In the genomic region with DNA sequence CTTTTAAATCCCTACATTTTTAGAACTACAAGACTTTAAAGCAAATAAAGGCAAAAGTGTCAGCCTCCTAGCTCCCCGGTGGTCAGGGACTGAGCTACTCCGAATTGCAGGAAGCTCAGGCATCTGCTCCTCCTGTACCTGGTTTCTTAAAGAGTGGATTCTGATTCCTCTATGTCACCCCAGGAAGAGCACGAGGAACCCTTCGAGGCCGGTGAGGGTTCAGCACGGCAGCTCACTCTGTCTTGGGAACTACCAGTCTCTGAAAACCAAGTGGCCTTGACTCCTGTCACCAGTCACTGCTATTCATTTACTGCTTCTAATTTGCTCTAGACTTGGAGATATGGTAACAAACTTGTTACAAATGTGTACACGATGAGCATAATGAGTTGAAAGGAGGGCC, we compare ENCODE assay signal across 9 cellular contexts. TPM values are rescaled to one million over a fixed set of nuclear protein-coding genes. Genes with fewer than 3 reads are reported as not detected.
DNase-seq lines count a peak whose midpoint lies in the region; ATAC-seq and TF ChIP-seq lines count a peak whose summit lies in the region.
"Had no signal": no experiment of that assay in that cellular context is flagged by ENCODE, and none has a peak within 500 bp of the region (broad histone marks: within the 10 kb centered on the region; RNA-seq: fewer than 3 reads in every experiment).

No MANE protein-coding gene starts in this region.

- no peak for TF ChIP-seq POLR2A in sigmoid colon (IDR thresholded peaks at IDR 0.05)

- peak overlapping the region; percentile 90 for H3K4me3 Mint-ChIP-seq in Calu3 (ENCODE audit: low read depth, unreplicated experiment)
- peak overlapping the region; percentile 82 for H3K4me3 Mint-ChIP-seq in activated T-helper 1 cell treated with anti-CD3 and anti-CD28 coated beads, Interleukin-12 subunit alpha, Interleukin-12 subunit beta, Interleukin-2, Interleukin-4 antibody, amounts not matched to agents 30 ng/mL and 10 ng/mL and 1 ng/mL, durations not matched to agents 14 hours and 24 hours and 36 hours
- peak overlapping the region in 1 of 5 donors; percentile 73 for H3K4me3 Mint-ChIP-seq in immature natural killer cell

- peak overlapping the region; percentile 93 to 97 (median 94) for H3K27ac ChIP-seq in sigmoid colon

- no peak for ATAC-seq in GM19023 (IDR thresholded peaks at IDR 0.05; ENCODE audit: unreplicated experiment)

- H3K9me3 ChIP-seq in sigmoid colon: no peaks in the 10 kb centered on the region

- H3K4me1 Mint-ChIP-seq in Calu3 (ENCODE audit: low read depth, unreplicated experiment) (peaks cover 63% of the 10 kb centered on the region), immature natural killer cell (peaks cover 51 to 52% of the 10 kb centered on the region in 2 donors)
- H3K4me1 Mint-ChIP-seq in activated T-helper 1 cell treated with anti-CD3 and anti-CD28 coated beads, Interleukin-12 subunit alpha, Interleukin-12 subunit beta, Interleukin-2, Interleukin-4 antibody, amounts not matched to agents 30 ng/mL and 10 ng/mL and 1 ng/mL, durations not matched to agents 14 hours and 24 hours and 36 hours (ENCODE audit: low read depth): peaks cover 38% of the 10 kb centered on the region

- CTCF ChIA-PET in Calu3 (lab: Charles Lee): interaction anchor here (0.6 to 1.8 kb wide), 3 partner anchors 15 to 84 kb away, joined by 3 to 4 read pairs (median 4); no protein-coding TSS in a partner anchor

- TF ChIP-seq EP300 in sigmoid colon (IDR thresholded peaks at IDR 0.05): no peak

- H3K27me3 ChIP-seq in sigmoid colon: no peaks in the 10 kb centered on the region

- no peaks in the 10 kb centered on the region for H3K36me3 ChIP-seq in sigmoid colon

- H3K36me3 Mint-ChIP-seq in Calu3 (ENCODE audit: insufficient read depth, unreplicated experiment) (peaks cover 53% of the 10 kb centered on the region), immature natural killer cell (no peaks in the 10 kb centered on the region)
- peaks cover 2% of the 10 kb centered on the region for H3K36me3 Mint-ChIP-seq in activated T-helper 1 cell treated with anti-CD3 and anti-CD28 coated beads, Interleukin-12 subunit alpha, Interleukin-12 subunit beta, Interleukin-2, Interleukin-4 antibody, amounts not matched to agents 30 ng/mL and 10 ng/mL and 1 ng/mL, durations not matched to agents 14 hours and 24 hours and 36 hours (ENCODE audit: low read depth)

- no peaks in the 10 kb centered on the region for H3K9me3 Mint-ChIP-seq in Calu3 (ENCODE audit: low read depth, unreplicated experiment)
- no peaks in the 10 kb centered on the region for H3K9me3 Mint-ChIP-seq in activated T-helper 1 cell treated with anti-CD3 and anti-CD28 coated beads, Interleukin-12 subunit alpha, Interleukin-12 subunit beta, Interleukin-2, Interleukin-4 antibody, amounts not matched to agents 30 ng/mL and 10 ng/mL and 1 ng/mL, durations not matched to agents 14 hours and 24 hours and 36 hours
- H3K9me3 Mint-ChIP-seq in immature natural killer cell: no peaks in the 10 kb centered on the region

- H3K4me3 ChIP-seq in sigmoid colon: peak overlapping the region in 1 of 4 donors; percentile 77

- TF ChIP-seq CTCF in Calu3 (IDR thresholded peaks at IDR 0.05; ENCODE audit: unreplicated experiment) (no peak), sigmoid colon (IDR thresholded peaks at IDR 0.05) (no peak)

- 10 to 53% methylated on average over 7 of the region's 7 CpGs for WGBS in sigmoid colon, 2 donors

- no peaks in the 10 kb centered on the region for H3K27me3 Mint-ChIP-seq in Calu3 (ENCODE audit: unreplicated experiment)
- peaks cover 3% of the 10 kb centered on the region for H3K27me3 Mint-ChIP-seq in activated T-helper 1 cell treated with anti-CD3 and anti-CD28 coated beads, Interleukin-12 subunit alpha, Interleukin-12 subunit beta, Interleukin-2, Interleukin-4 antibody, amounts not matched to agents 30 ng/mL and 10 ng/mL and 1 ng/mL, durations not matched to agents 14 hours and 24 hours and 36 hours (ENCODE audit: insufficient read depth)
- peaks cover 16 to 22% (median 20%) of the 10 kb centered on the region in 3 donors for H3K27me3 Mint-ChIP-seq in immature natural killer cell (ENCODE audit: low read depth in 3 of 3)

- peak overlapping the region; percentile 97 for H3K27ac Mint-ChIP-seq in Calu3 (ENCODE audit: unreplicated experiment)
- no peak overlapping the region for H3K27ac Mint-ChIP-seq in activated T-helper 1 cell treated with anti-CD3 and anti-CD28 coated beads, Interleukin-12 subunit alpha, Interleukin-12 subunit beta, Interleukin-2, Interleukin-4 antibody, amounts not matched to agents 30 ng/mL and 10 ng/mL and 1 ng/mL, durations not matched to agents 14 hours and 24 hours and 36 hours
- peak overlapping the region in 3 of 6 donors; percentile 13 to 96 (median 85) for H3K27ac Mint-ChIP-seq in immature natural killer cell

- BruUV-seq in Calu3 (replicated peaks; lab: Mats Ljungman, UMichigan): no TSS peak

- DNase-seq in Calu3 (no peak), inferior parietal cortex (ENCODE audit: extremely low spot score) (peak; percentile 9), sigmoid colon (no peak), immature natural killer cell (no peak)
- DNase-seq in activated T-helper 1 cell treated with anti-CD3 and anti-CD28 coated beads, Interleukin-12 subunit alpha, Interleukin-12 subunit beta, Interleukin-2, Interleukin-4 antibody, amounts not matched to agents 30 ng/mL and 10 ng/mL and 1 ng/mL, durations not matched to agents 14 hours and 24 hours and 36 hours (ENCODE audit: low spot score): no peak
- DNase-seq in stimulated activated CD4-positive, alpha-beta T cell treated with anti-CD3 and anti-CD28 coated beads, Interleukin-4, amount 100 ng/mL, for 4 hours: no peak
- DNase-seq in stimulated activated CD4-positive, alpha-beta T cell treated with anti-CD3 and anti-CD28 coated beads, Interleukin-15, amount 100 ng/mL, for 24 hours: no peak
- DNase-seq: NCI-H2227 treated with DMSO at 0.1 percent for 48 hours had no signal

- intact Hi-C loops in Calu3 (cut with micrococcal nuclease; ENCODE audit: unreplicated experiment) (loop anchor here (5.0 kb wide), 1 partner anchor 36 kb away; a partner anchor contains a TSS), sigmoid colon (cut with DNase I) (loop anchor here (5.0 kb wide), 2 partner anchors 141 to 311 kb away; a partner anchor contains a TSS)
- intact Hi-C loops in activated T-helper 1 cell treated with anti-CD3 and anti-CD28 coated beads, Interleukin-12 subunit alpha, Interleukin-12 subunit beta, Interleukin-2, Interleukin-4 antibody, amounts not matched to agents 30 ng/mL and 10 ng/mL and 1 ng/mL, durations not matched to agents 14 hours and 24 hours and 36 hours (cut with micrococcal nuclease): loop anchor here (5.0 kb wide), 2 partner anchors 289 to 594 kb away; no protein-coding TSS in a partner anchor

- peaks cover 0 to 68% (median 52%) of the 10 kb centered on the region in 4 donors for H3K4me1 ChIP-seq in sigmoid colon

RNA-seq across cellular contexts. Expression of a gene that starts 2.3 kb away (rescaled TPM):
- 14.0 and 14.8 TPM in 2 replicates for total RNA-seq in Calu3 (2022)
- 19.0 and 21.2 TPM in 2 replicates for total RNA-seq in activated T-helper 1 cell treated with anti-CD3 and anti-CD28 coated beads, Interleukin-12 subunit alpha, Interleukin-12 subunit beta, Interleukin-2, Interleukin-4 antibody, amounts not matched to agents 30 ng/mL and 10 ng/mL and 1 ng/mL, durations not matched to agents 14 hours and 24 hours and 36 hours
- total RNA-seq in sigmoid colon: 10 to 100 TPM in 1 of 4 donors, 1 to 10 TPM in 3; 7.7 to 11.8 (median 9.2) TPM
- 1 to 10 TPM; 3.7 to 7.1 (median 4.2) TPM for polyA plus RNA-seq in sigmoid colon
- 1 to 10 TPM; 1.0 to 8.5 (median 7.2) TPM for polyA plus RNA-seq in immature natural killer cell

RNA-seq across cellular contexts. Expression of a gene that starts 34.2 kb away (rescaled TPM):
- total RNA-seq in Calu3 (2022): 18.6 and 21.2 TPM in 2 replicates
- 14.4 and 15.4 TPM in 2 replicates for total RNA-seq in activated T-helper 1 cell treated with anti-CD3 and anti-CD28 coated beads, Interleukin-12 subunit alpha, Interleukin-12 subunit beta, Interleukin-2, Interleukin-4 antibody, amounts not matched to agents 30 ng/mL and 10 ng/mL and 1 ng/mL, durations not matched to agents 14 hours and 24 hours and 36 hours
- 10 to 100 TPM; 17.5 to 20.8 (median 18.2) TPM for total RNA-seq in sigmoid colon
- 10 to 100 TPM in 1 of 3 donors, 1 to 10 TPM in 2; 6.9 to 13.2 (median 7.2) TPM for polyA plus RNA-seq in sigmoid colon
- 1 to 10 TPM; 1.9 to 7.0 (median 2.2) TPM for polyA plus RNA-seq in immature natural killer cell

RNA-seq across cellular contexts. Expression of a gene that starts 46.3 kb away (rescaled TPM):
- total RNA-seq in Calu3 (2022) (5.9 and 8.0 TPM in 2 replicates), sigmoid colon (10 to 100 TPM; 13.2 to 27.3 (median 18.1) TPM)
- 10.3 and 11.2 TPM in 2 replicates for total RNA-seq in activated T-helper 1 cell treated with anti-CD3 and anti-CD28 coated beads, Interleukin-12 subunit alpha, Interleukin-12 subunit beta, Interleukin-2, Interleukin-4 antibody, amounts not matched to agents 30 ng/mL and 10 ng/mL and 1 ng/mL, durations not matched to agents 14 hours and 24 hours and 36 hours
- polyA plus RNA-seq in sigmoid colon (10 to 100 TPM; 40.7 to 59.2 (median 52.3) TPM), immature natural killer cell (10 to 100 TPM; 27.3 to 36.5 (median 34.5) TPM)
